In the genomic region with DNA sequence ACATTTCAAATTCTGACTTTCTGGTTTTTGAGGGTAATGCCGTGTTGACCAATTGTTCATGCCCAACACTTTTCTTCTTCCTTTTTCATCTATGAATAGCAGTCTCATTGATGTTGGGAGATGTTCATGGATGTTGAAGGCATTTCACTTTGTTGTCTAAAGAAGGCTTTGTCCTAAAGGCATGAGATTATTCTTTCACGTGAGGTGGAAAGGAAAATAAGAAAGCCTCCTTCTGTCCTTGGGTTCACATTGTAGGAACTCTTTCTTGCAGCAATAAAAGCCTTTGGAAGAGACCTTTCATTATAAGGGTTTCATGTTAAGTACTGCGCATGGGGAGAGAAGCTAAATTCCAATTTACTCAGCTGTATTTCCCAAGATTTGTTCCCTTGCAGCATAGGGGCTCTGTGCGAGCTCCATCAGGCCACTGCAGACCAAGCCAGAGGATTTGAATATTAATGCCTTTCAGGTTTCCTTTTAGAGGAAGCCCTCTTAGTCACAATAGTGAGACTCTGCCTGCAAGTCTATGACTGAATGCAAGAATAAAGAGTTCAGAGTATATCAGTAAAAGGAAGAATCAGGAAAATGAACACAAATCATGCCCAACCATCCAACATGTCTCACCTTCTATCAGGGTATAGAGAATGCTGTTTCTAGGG, we compare ENCODE assay signal across 20 cellular contexts.
DNase-seq lines count a peak whose midpoint lies in the region; ATAC-seq and TF ChIP-seq lines count a peak whose summit lies in the region.
"Had no signal": no experiment of that assay in that cellular context is flagged by ENCODE, and none has a peak within 500 bp of the region (broad histone marks: within the 10 kb centered on the region; RNA-seq: fewer than 3 reads in every experiment).

No MANE protein-coding gene starts in this region.

- H4K20me1 ChIP-seq in smooth muscle cell (ENCODE audit: low read depth), result no peaks in the 10 kb centered on the region

- no peak overlapping the region for H2AFZ ChIP-seq in smooth muscle cell (ENCODE audit: low read depth)

- no peaks in the 10 kb centered on the region for H3K79me2 ChIP-seq in smooth muscle cell (ENCODE audit: low read depth)

- no peaks in the 10 kb centered on the region for H3K36me3 ChIP-seq in smooth muscle cell (ENCODE audit: low read depth)

- no peak for DNase-seq in smooth muscle cell (lab: John Stamatoyannopoulos, UW; ENCODE audit: unreplicated experiment)
- DNase-seq in RPMI8226, result no peak
- DNase-seq in NCI-H1417 (lab: John Stamatoyannopoulos, UW), result no peak
- DNase-seq: AML-193; CD8-positive, alpha-beta memory T cell; KG1; NCI-H1092 treated with DMSO at 0.1 percent for 48 hours; NCI-H146; NCI-H2081; NCI-H2171 treated with DMSO at 0.1 percent for 48 hours; PC-3; SIG-M5 had no signal

- no peak overlapping the region for H3K4me3 ChIP-seq in smooth muscle cell

- peaks cover 6% of the 10 kb centered on the region for H3F3A ChIP-seq in smooth muscle cell (ENCODE audit: low read depth)

- TF ChIP-seq CTCF in smooth muscle cell (IDR thresholded peaks at IDR 0.05; ENCODE audit: borderline replicate concordance, insufficient read depth, poor library complexity, severe bottlenecking), result no peak

- 60% methylated on average over 4 of the region's 4 CpGs for WGBS in smooth muscle cell (ENCODE audit: low lambda C conversion rate)

- peaks cover 23% of the 10 kb centered on the region for H3K4me1 ChIP-seq in smooth muscle cell (ENCODE audit: low read depth)

- peak overlapping the region; percentile 38 for H3K4me2 ChIP-seq in smooth muscle cell

- ATAC-seq in GM21390 (IDR thresholded peaks at IDR 0.05; ENCODE audit: unreplicated experiment) (peak; percentile 56), GM19023 (IDR thresholded peaks at IDR 0.05; ENCODE audit: unreplicated experiment) (no peak), GM18519 (IDR thresholded peaks at IDR 0.05; ENCODE audit: low FRiP score, unreplicated experiment) (no peak)
- ATAC-seq: PC-3, SK-N-SH treated with all-trans-retinoic acid at 6 μM for 48 hours had no signal

- no peaks in the 10 kb centered on the region for H3K27me3 ChIP-seq in layer of hippocampus (ENCODE audit: control insufficient read depth, insufficient read depth, low read length)
- no peaks in the 10 kb centered on the region for H3K27me3 ChIP-seq in smooth muscle cell (ENCODE audit: low read depth)

- H3K9me3 ChIP-seq in smooth muscle cell (replicated peaks; ENCODE audit: low read depth), result no peaks in the 10 kb centered on the region

- H3K27ac ChIP-seq in angular gyrus (ENCODE audit: low read depth, low read length), result peak overlapping the region; percentile 56
- peak overlapping the region; percentile 62 for H3K27ac ChIP-seq in layer of hippocampus (ENCODE audit: low read depth, low read length)
- H3K27ac ChIP-seq in smooth muscle cell (ENCODE audit: low read depth), result peak overlapping the region; percentile 2
- H3K27ac ChIP-seq: C4-2B, RWPE1 had no signal

- H3K9ac ChIP-seq in smooth muscle cell (ENCODE audit: low read depth), result no peak overlapping the region

Comparison
In these comparisons a context has a peak if more than half of its experiments do, and no peak if none do; other contexts are left out.
1. H3K27ac ChIP-seq: peak in every context shown above with its lines; median percentile 62 in layer of hippocampus; 56 in angular gyrus; 2 in smooth muscle cell.